Comparison of ENCODE assay signal across 1 cellular context in genomic region chr1:169696273-169697100, GRCh38.
TF ChIP-seq lines count a peak whose summit lies in the region.

No MANE protein-coding gene starts in this region.

TF ChIP-seq in GM12878, 131 proteins besides CTCF, POLR2A, EP300 and RAD21 (continued from another document):
- TF ChIP-seq PBX3 (IDR thresholded peaks at IDR 0.05; ENCODE audit: insufficient replicate concordance, low read depth, low read length): no peak
- TF ChIP-seq ZNF384 (IDR thresholded peaks at IDR 0.05; ENCODE audit: borderline replicate concordance, low read depth, low read length): no peak
- TF ChIP-seq TCF3 (IDR thresholded peaks at IDR 0.05; ENCODE audit: borderline replicate concordance, insufficient read depth, low read depth, low read length): no peak
- TF ChIP-seq MYB (IDR thresholded peaks at IDR 0.05; ENCODE audit: borderline replicate concordance, low read depth, low read length): no peak
- no peak for TF ChIP-seq IRF4 (IDR thresholded peaks at IDR 0.05; ENCODE audit: low read depth, low read length)
- no peak for TF ChIP-seq EGR1 (IDR thresholded peaks at IDR 0.05; ENCODE audit: borderline replicate concordance in 1 of 2, low read depth in 2 of 2, low read length in 2 of 2)
- peak; percentile 56; the same call in 1 of the 2 replicates for TF ChIP-seq SPI1 (IDR thresholded peaks at IDR 0.05; ENCODE audit: borderline replicate concordance, insufficient read depth, low read depth, low read length)
- TF ChIP-seq ETV6 (conservative IDR thresholded peaks at IDR 0.05 in 1 of 2, IDR thresholded peaks at IDR 0.05 in 1 of 2; ENCODE audit: borderline replicate concordance in 1 of 2, low read depth in 1 of 2): peak in 1 of 2 experiments; percentile 49; a peak in 1 of 4 replicates
- TF ChIP-seq JUNB (IDR thresholded peaks at IDR 0.05): 0 out of 2 replicates have a peak, but pooled peaks have one; percentile 9
- peak; percentile 82; the same call in 1 of the 2 replicates for TF ChIP-seq ZNF24 (IDR thresholded peaks at IDR 0.05)
